ENCODE assay signal across 16 cellular contexts in the genomic region with DNA sequence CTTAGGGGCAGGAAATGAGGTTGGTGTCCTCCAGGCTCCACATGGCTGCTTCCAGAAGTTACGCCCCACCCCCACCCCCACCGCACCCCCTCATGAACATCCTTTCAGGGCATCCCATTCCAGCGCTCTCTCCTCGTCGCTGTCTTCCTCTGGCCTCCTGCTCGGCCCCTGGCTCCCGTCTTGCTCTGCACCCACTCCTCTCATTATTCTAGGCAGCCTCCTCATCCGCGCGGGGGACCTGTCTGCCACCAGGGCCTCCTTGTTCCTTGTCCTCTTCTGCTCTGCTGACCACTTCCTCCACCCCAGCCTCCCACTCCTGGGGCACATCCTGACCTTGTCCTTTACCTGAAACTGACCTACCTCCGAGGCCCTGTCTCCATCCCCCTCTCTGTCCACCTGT. TPM values are rescaled to one million over a fixed set of nuclear protein-coding genes. Genes with fewer than 3 reads are reported as not detected.
DNase-seq lines count a peak whose midpoint lies in the region; ATAC-seq and TF ChIP-seq lines count a peak whose summit lies in the region.
"Had no signal": no experiment of that assay in that cellular context is flagged by ENCODE, and none has a peak within 500 bp of the region (broad histone marks: within the 10 kb centered on the region; RNA-seq: fewer than 3 reads in every experiment).

No MANE protein-coding gene starts in this region.

- peak overlapping the region; percentile 65 for H3K4me2 ChIP-seq in PC-9

- H3F3A ChIP-seq in PC-9 (ENCODE audit: insufficient read depth, low read depth): peaks cover 41% of the 10 kb centered on the region

- BruUV-seq in PC-9 (replicated peaks; lab: Mats Ljungman, UMichigan): no TSS peak

- H3K27me3 ChIP-seq in ACC112 (ENCODE audit: insufficient read depth, low read length): no peaks in the 10 kb centered on the region
- no peaks in the 10 kb centered on the region for H3K27me3 ChIP-seq in PC-9 (ENCODE audit: insufficient read depth, low read depth)
- no peaks in the 10 kb centered on the region for H3K27me3 ChIP-seq in esophagus squamous epithelium
- H3K27me3 ChIP-seq in rectal smooth muscle tissue (ENCODE audit: control insufficient read depth, insufficient read depth, low read length): no peaks in the 10 kb centered on the region
- H3K27me3 ChIP-seq: right lobe of liver had no signal

- WGBS in esophagus squamous epithelium, 2 donors: 76 to 79% methylated on average over 8 to 11 of the region's 11 CpGs

- TF ChIP-seq CTCF in PC-9 (conservative IDR thresholded peaks at IDR 0.05) (no peak), esophagus squamous epithelium (IDR thresholded peaks at IDR 0.05) (no peak)

- POLR2A ChIA-PET in PC-9 (lab: Charles Lee; ENCODE audit: unreplicated experiment): interaction anchor here (0.5 to 1.3 kb wide), 11 partner anchors 32 to 291 kb away, joined by 3 to 12 read pairs (median 6); partner anchors contain the start of gene LTBR

- H2AFZ ChIP-seq in ACC112 (ENCODE audit: low read length, unreplicated experiment): no peak overlapping the region
- H2AFZ ChIP-seq in PC-9: no peak overlapping the region

- intact Hi-C loops in PC-9 (cut with micrococcal nuclease; ENCODE audit: unreplicated experiment): loop anchor here (1.0 to 2.0 kb wide), 4 partner anchors 8 to 187 kb away; no protein-coding TSS in a partner anchor
- intact Hi-C loops in esophagus squamous epithelium (cut with DNase I): loop anchor here (5.0 kb wide), 1 partner anchor 218 kb away; no protein-coding TSS in a partner anchor

- no peaks in the 10 kb centered on the region for H3K9me2 ChIP-seq in PC-9 (ENCODE audit: insufficient read depth)

- no peak overlapping the region for H3K9ac ChIP-seq in rectal smooth muscle tissue (ENCODE audit: low read length)

- DNase-seq in PC-9: no peak
- no peak for DNase-seq in esophagus squamous epithelium (lab: John Stamatoyannopoulos, UW)
- no peak for DNase-seq in NCI-H446 (lab: John Stamatoyannopoulos, UW)
- no peak for DNase-seq in amygdala (lab: John Stamatoyannopoulos, UW)
- DNase-seq: activated CD8-positive, alpha-beta memory T cell treated with anti-CD3 and anti-CD28 coated beads, Interleukin-2, amount 10 ng/mL, durations not matched to agents 7 days and 5 days; activated naive CD4-positive, alpha-beta T cell treated with anti-CD3 and anti-CD28 coated beads for 36 hours; DMS 273 treated with DMSO at 0.1 percent for 48 hours; natural killer cell; NCI-H2171 treated with DMSO at 0.1 percent for 48 hours; stimulated activated naive CD4-positive, alpha-beta T cell treated with Interleukin-2 at 50 U/mL for 16 hours had no signal

- CTCF ChIA-PET in PC-9 (lab: Charles Lee): interaction anchor here (2.1 to 2.9 kb wide), 2 partner anchors 80 to 196 kb away, joined by 9 to 14 read pairs; no protein-coding TSS in a partner anchor

- no peaks in the 10 kb centered on the region for H3K79me2 ChIP-seq in ACC112 (ENCODE audit: control insufficient read depth, insufficient read depth, low read length, unreplicated experiment)
- no peaks in the 10 kb centered on the region for H3K79me2 ChIP-seq in PC-9 (ENCODE audit: low read depth)

- no peaks in the 10 kb centered on the region for H3K36me3 ChIP-seq in ACC112 (ENCODE audit: insufficient read depth, low read length)
- H3K36me3 ChIP-seq in PC-9 (ENCODE audit: low read depth): no peaks in the 10 kb centered on the region
- H3K36me3 ChIP-seq in esophagus squamous epithelium: no peaks in the 10 kb centered on the region
- no peaks in the 10 kb centered on the region for H3K36me3 ChIP-seq in rectal smooth muscle tissue (ENCODE audit: control insufficient read depth, insufficient read depth, low read length)
- H3K36me3 ChIP-seq: right lobe of liver had no signal

- H3K9me3 ChIP-seq in PC-9 (ENCODE audit: insufficient read depth, low read depth) (no peaks in the 10 kb centered on the region), esophagus squamous epithelium (no peaks in the 10 kb centered on the region)
- H3K9me3 ChIP-seq: right lobe of liver had no signal

- H3K27ac ChIP-seq in ACC112 (ENCODE audit: low read depth, low read length) (peak overlapping the region; percentile 75), PC-9 (peak overlapping the region; percentile 93), esophagus squamous epithelium (peak overlapping the region; percentile 92 to 99 (median 96)), rectal smooth muscle tissue (ENCODE audit: low read depth, low read length) (peak overlapping the region; percentile 83)
- H3K27ac ChIP-seq: VCaP had no signal

- no peak for ATAC-seq in GM21526 (IDR thresholded peaks at IDR 0.05; ENCODE audit: low FRiP score, unreplicated experiment)
- no peak for ATAC-seq in HG03354 (IDR thresholded peaks at IDR 0.05; ENCODE audit: poor library complexity, severe bottlenecking, unreplicated experiment)
- ATAC-seq: activated CD8-positive, alpha-beta memory T cell treated with anti-CD3 and anti-CD28 coated beads, Interleukin-2, amount 10 ng/mL, durations not matched to agents 7 days and 5 days; natural killer cell had no signal

- no peaks in the 10 kb centered on the region for H4K20me1 ChIP-seq in PC-9 (ENCODE audit: insufficient read depth)

- H3K4me3 ChIP-seq in ACC112 (ENCODE audit: low read depth, low read length) (no peak overlapping the region), PC-9 (no peak overlapping the region), esophagus squamous epithelium (no peak overlapping the region), rectal smooth muscle tissue (ENCODE audit: low read length) (no peak overlapping the region)
- H3K4me3 ChIP-seq: right lobe of liver had no signal

- no peak for TF ChIP-seq POLR2A in esophagus squamous epithelium (IDR thresholded peaks at IDR 0.05)

- peaks cover 42% of the 10 kb centered on the region for H3K4me1 ChIP-seq in ACC112 (ENCODE audit: control insufficient read depth, insufficient read depth, low read length, unreplicated experiment)
- peaks cover 69% of the 10 kb centered on the region for H3K4me1 ChIP-seq in PC-9 (replicated peaks; ENCODE audit: insufficient read depth)
- H3K4me1 ChIP-seq in esophagus squamous epithelium: peaks cover 33 to 71% (median 34%) of the 10 kb centered on the region in 3 donors
- peaks cover 17% of the 10 kb centered on the region for H3K4me1 ChIP-seq in rectal smooth muscle tissue (ENCODE audit: control insufficient read depth, insufficient read depth, low read length)

RNA-seq across cellular contexts. Expression of gene PLEKHG6, which starts 29.8 kb away (rescaled TPM):
- total RNA-seq in PC-9 (2021) (86.5 and 89.9 TPM in 2 replicates), esophagus squamous epithelium (10 to 100 TPM; 13.9 to 61.7 (median 29.2) TPM)
- total RNA-seq: activated CD8-positive, alpha-beta memory T cell treated with anti-CD3 and anti-CD28 coated beads, Interleukin-2, amount 10 ng/mL, durations not matched to agents 7 days and 5 days; activated naive CD4-positive, alpha-beta T cell treated with anti-CD3 and anti-CD28 coated beads for 36 hours; natural killer cell had no signal
